Comparison of ENCODE assay signal across 23 cellular contexts in genomic region chr9:70355801-70356200, GRCh38. TPM values are rescaled to one million over a fixed set of nuclear protein-coding genes. Genes with fewer than 3 reads are reported as not detected.
DNase-seq lines count a peak whose midpoint lies in the region; ATAC-seq and TF ChIP-seq lines count a peak whose summit lies in the region.
"Had no signal": no experiment of that assay in that cellular context is flagged by ENCODE, and none has a peak within 500 bp of the region (broad histone marks: within the 10 kb centered on the region; RNA-seq: fewer than 3 reads in every experiment).

No MANE protein-coding gene starts in this region.

- H3K9me2 ChIP-seq in GM23338 (ENCODE audit: insufficient read depth) = no peaks in the 10 kb centered on the region

- H3K27ac Mint-ChIP-seq in GM23338 (no peak overlapping the region), osteocyte (ENCODE audit: unreplicated experiment) (peak overlapping the region; percentile 15)
- H3K27ac Mint-ChIP-seq: B cell had no signal

- H3K36me3 Mint-ChIP-seq in GM23338 (ENCODE audit: low read depth) (peaks cover 7% of the 10 kb centered on the region; the same call in 1 of the 3 replicates), osteocyte (ENCODE audit: unreplicated experiment) (peaks cover 12% of the 10 kb centered on the region)

- no peak overlapping the region for H3K4me3 ChIP-seq in GM23338
- H3K4me3 ChIP-seq in left ventricle myocardium inferior = no peak overlapping the region
- H3K4me3 ChIP-seq: A549, GM12878, HAP-1, K562, MG63 had no signal

- intact Hi-C loops in Right ventricle myocardium inferior (cut with DNase I) (loop anchor here (5.0 kb wide), 1 partner anchor 36 kb away; no protein-coding TSS in a partner anchor), left cardiac atrium (cut with DNase I) (loop anchor here (10.0 kb wide), 2 partner anchors 49 to 129 kb away; no protein-coding TSS in a partner anchor), left ventricle myocardium inferior (cut with micrococcal nuclease) (loop anchor here (10.0 kb wide), 2 partner anchors 49 to 129 kb away; no protein-coding TSS in a partner anchor)

- H3K9me3 ChIP-seq in left ventricle myocardium inferior (replicated peaks) = no peaks in the 10 kb centered on the region
- H3K9me3 ChIP-seq: A549, HAP-1, MG63 had no signal

- H3K36me3 ChIP-seq in GM23338 (ENCODE audit: insufficient read depth) (peaks cover 8% of the 10 kb centered on the region; the same call in 1 of the 2 replicates), left ventricle myocardium inferior (peaks cover 25% of the 10 kb centered on the region)
- H3K36me3 ChIP-seq: MG63 had no signal

- H3K79me2 ChIP-seq in GM23338 (replicated peaks; ENCODE audit: insufficient read depth) = no peaks in the 10 kb centered on the region

- H3K4me1 Mint-ChIP-seq in GM23338 = no peaks in the 10 kb centered on the region
- peaks cover 9% of the 10 kb centered on the region for H3K4me1 Mint-ChIP-seq in osteocyte (ENCODE audit: unreplicated experiment)
- H3K4me1 Mint-ChIP-seq: B cell had no signal

- TF ChIP-seq CTCF in GM23338 (conservative IDR thresholded peaks at IDR 0.05; ENCODE audit: low read depth in 2 of 2) (no peak), left ventricle myocardium inferior (IDR thresholded peaks at IDR 0.05; ENCODE audit: borderline replicate concordance) (no peak), osteocyte (IDR thresholded peaks at IDR 0.05) (no peak)

- no peak overlapping the region for H3K4me3 Mint-ChIP-seq in GM23338
- no peak overlapping the region for H3K4me3 Mint-ChIP-seq in osteocyte (ENCODE audit: unreplicated experiment)
- H3K4me3 Mint-ChIP-seq: B cell, CD14-positive monocyte had no signal

- H3K27me3 ChIP-seq in GM23338 (ENCODE audit: insufficient read depth) (no peaks in the 10 kb centered on the region), left ventricle myocardium inferior (ENCODE audit: low read depth) (no peaks in the 10 kb centered on the region)
- H3K27me3 ChIP-seq: MG63 had no signal

- H3K4me1 ChIP-seq in GM23338 (ENCODE audit: insufficient read depth) (no peaks in the 10 kb centered on the region), left ventricle myocardium inferior (peaks cover 26% of the 10 kb centered on the region)
- H3K4me1 ChIP-seq: A549, HAP-1 had no signal

- no peak overlapping the region for H3K4me2 ChIP-seq in GM23338
- H3K4me2 ChIP-seq: A549 had no signal

- H3K9me3 Mint-ChIP-seq in GM23338 = no peaks in the 10 kb centered on the region
- no peaks in the 10 kb centered on the region for H3K9me3 Mint-ChIP-seq in osteocyte (ENCODE audit: unreplicated experiment)
- H3K9me3 Mint-ChIP-seq: CD14-positive monocyte had no signal

- no peak overlapping the region for H2AFZ ChIP-seq in GM23338

- DNase-seq in Right ventricle myocardium inferior (ENCODE audit: missing footprints) = no peak
- no peak for DNase-seq in left cardiac atrium
- no peak for DNase-seq in GM23338 (ENCODE audit: low spot score)
- DNase-seq in left ventricle myocardium inferior = peak; percentile 29
- no peak for DNase-seq in osteocyte (ENCODE audit: extremely low spot score, unreplicated experiment)
- DNase-seq in activated CD4-positive, alpha-beta T cell treated with anti-CD3 and anti-CD28 coated beads, Interleukin-2, amount 50 U/mL, for 4 hours = no peak
- DNase-seq: COR-L47, DMS79 treated with DMSO at 0.1 percent for 48 hours, MG63, NCI-H1417, NCI-H1694 treated with DMSO at 0.1 percent for 48 hours, NCI-H2081 treated with DMSO at 0.1 percent for 48 hours, NCI-H446 treated with DMSO at 0.1 percent for 48 hours, NCI-H526 treated with DMSO at 0.1 percent for 48 hours, OCI-M1 had no signal

- no peaks in the 10 kb centered on the region for H3F3A ChIP-seq in GM23338 (replicated peaks; ENCODE audit: low read depth)

- no peaks in the 10 kb centered on the region for H4K20me1 ChIP-seq in GM23338 (replicated peaks; ENCODE audit: insufficient read depth)

- H3K27me3 Mint-ChIP-seq in GM23338 (ENCODE audit: insufficient read depth, low read depth, poor library complexity) = no peaks in the 10 kb centered on the region
- H3K27me3 Mint-ChIP-seq in osteocyte (ENCODE audit: unreplicated experiment) = no peaks in the 10 kb centered on the region
- H3K27me3 Mint-ChIP-seq: B cell had no signal

- H3K27ac ChIP-seq in GM23338 (ENCODE audit: low read depth) = peak overlapping the region; percentile 60; the same call in 1 of the 2 replicates
- H3K27ac ChIP-seq in left ventricle myocardium inferior (replicated peaks) = peak overlapping the region; percentile 51
- H3K27ac ChIP-seq: A549 had no signal

- ATAC-seq in Right ventricle myocardium inferior (peak; percentile 73), left cardiac atrium (no peak), GM23338 (no peak; the same call in 2 of the 3 replicates), GM19452 (IDR thresholded peaks at IDR 0.05; ENCODE audit: unreplicated experiment) (no peak)
- ATAC-seq: A549, GM12878, HepG2, K562 had no signal

TF ChIP-seq in GM23338, 12 proteins besides CTCF, POLR2A, EP300 and RAD21 (continues in another document):
- no peak for TF ChIP-seq ZNF114 (CRISPR knock-in tag; IDR thresholded peaks at IDR 0.05)
- TF ChIP-seq ZNF331 (CRISPR knock-in tag; IDR thresholded peaks at IDR 0.05; ENCODE audit: low read depth) = no peak
- no peak for TF ChIP-seq EZH2phosphoT487 (IDR thresholded peaks at IDR 0.05; ENCODE audit: unreplicated experiment)
- no peak for TF ChIP-seq JUNB (IDR thresholded peaks at IDR 0.05; ENCODE audit: unreplicated experiment)
- TF ChIP-seq POLR2AphosphoS5 (IDR thresholded peaks at IDR 0.05; ENCODE audit: low read depth) = no peak
- no peak for TF ChIP-seq ETS1 (IDR thresholded peaks at IDR 0.05)

RNA-seq across cellular contexts. Expression of gene KLF9, which starts 58.7 kb away (rescaled TPM):
- total RNA-seq in Right ventricle myocardium inferior (52.6 TPM), left cardiac atrium (10 to 100 TPM; 56.2 to 78.9 TPM), left ventricle myocardium inferior (52.8 TPM), osteocyte (83.4 and 85.3 TPM in 2 replicates)
- total RNA-seq in GM23338 (2014; rRNA removed; shearing (Covaris generic)) = 0.82 and 1.5 TPM in 2 replicates
- polyA plus RNA-seq in GM23338 (2016; fragmentation: Nextera tagmentation; extraction: Ambion mirVana) = 0.45 and 0.58 TPM in 2 replicates

Comparison
In these comparisons a context has a peak if more than half of its experiments do, and no peak if none do; other contexts are left out.
1. RNA of gene KLF9, which starts 58.7 kb away (total RNA-seq): 83.4 to 85.3 TPM in osteocyte, 56.2 to 78.9 TPM in left cardiac atrium, 52.8 TPM in left ventricle myocardium inferior (single experiment) and 52.6 TPM in Right ventricle myocardium inferior (single experiment); 0.82 to 1.5 TPM in GM23338; every median in the first group is over 10 times any median in the second.